In the genomic region with DNA sequence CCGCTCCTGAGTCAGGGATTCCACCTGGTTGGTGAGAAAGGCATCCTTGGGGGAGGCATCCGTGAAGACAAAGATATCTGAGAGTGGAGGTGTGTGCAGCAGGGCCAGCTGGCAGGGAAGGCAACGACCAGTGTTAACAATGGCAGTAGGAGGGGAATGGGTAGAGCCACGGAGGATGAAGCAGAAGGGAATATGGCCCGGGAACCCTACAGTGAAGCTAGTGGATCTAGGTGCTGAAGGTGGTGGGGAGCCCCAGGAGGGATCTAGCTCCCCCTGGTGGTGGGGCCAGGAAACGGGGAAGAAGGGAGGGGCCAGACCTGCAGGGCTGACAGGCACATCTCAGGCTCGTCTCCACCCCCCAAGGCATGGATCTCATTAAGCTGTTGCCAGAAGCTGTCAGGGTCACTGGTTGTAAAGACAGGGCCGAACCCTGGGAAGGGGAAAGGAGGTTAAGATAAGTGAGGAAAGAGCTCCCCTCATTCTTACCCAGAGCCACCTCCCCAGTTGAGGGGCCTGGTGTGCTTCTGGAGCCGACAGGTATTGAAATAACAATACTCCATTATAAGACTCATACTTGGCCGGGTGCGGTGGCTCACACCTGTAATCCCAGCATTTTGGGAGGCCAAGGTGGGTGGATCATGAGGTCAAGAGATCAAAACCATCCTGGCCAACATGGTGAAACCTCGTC, we compare ENCODE assay signal across 8 cellular contexts. TPM values are rescaled to one million over a fixed set of nuclear protein-coding genes. Genes with fewer than 3 reads are reported as not detected.
DNase-seq lines count a peak whose midpoint lies in the region; FAIRE-seq and TF ChIP-seq lines count a peak whose summit lies in the region.

No MANE protein-coding gene starts in this region.

- no peaks in the 10 kb centered on the region for H3K4me1 ChIP-seq in A673 (ENCODE audit: insufficient read depth, low read length, poor library complexity, severe bottlenecking)
- peaks cover 0 to 10% of the 10 kb centered on the region in 2 donors for H3K4me1 ChIP-seq in mucosa of rectum (ENCODE audit: control insufficient read depth in 2 of 2, insufficient read depth in 2 of 2, low read length in 2 of 2)

- TF ChIP-seq CTCF in A673 (conservative IDR thresholded peaks at IDR 0.05; ENCODE audit: low read depth, low read length): peak; percentile 79

- H3K36me3 ChIP-seq in A673 (ENCODE audit: insufficient read depth, low read length, poor library complexity, severe bottlenecking) (no peaks in the 10 kb centered on the region), mucosa of rectum (ENCODE audit: control insufficient read depth in 2 of 2, insufficient read depth in 2 of 2, low read length in 2 of 2) (no peaks in the 10 kb centered on the region)

- H3K9me3 ChIP-seq in A673 (ENCODE audit: low read depth, low read length, poor library complexity, severe bottlenecking) (no peaks in the 10 kb centered on the region), mucosa of rectum (ENCODE audit: control insufficient read depth in 2 of 2, low read length in 2 of 2) (no peaks in the 10 kb centered on the region)

- no peak overlapping the region for H3K27ac ChIP-seq in A673 (ENCODE audit: low read depth, low read length, poor library complexity, severe bottlenecking)
- peak overlapping the region; percentile 65 to 72 for H3K27ac ChIP-seq in mucosa of rectum (ENCODE audit: low read depth in 2 of 2, low read length in 2 of 2)

- H3K27me3 ChIP-seq in A673 (replicated peaks; ENCODE audit: insufficient read depth, low read depth, low read length, poor library complexity): no peaks in the 10 kb centered on the region
- H3K27me3 ChIP-seq in mucosa of rectum (ENCODE audit: control insufficient read depth in 2 of 2, insufficient read depth in 2 of 2, low read length in 2 of 2): no peaks in the 10 kb centered on the region

- CTCF ChIA-PET in A673 (lab: Charles Lee): interaction anchor here (0.6 to 1.3 kb wide), 5 partner anchors 11 to 37 kb away, joined by 3 to 12 read pairs (median 4); a partner anchor contains a TSS

- H3K4me3 ChIP-seq in A673 (ENCODE audit: low read depth, low read length, poor library complexity, severe bottlenecking) (no peak overlapping the region), mucosa of rectum (ENCODE audit: low read length in 2 of 2) (peak overlapping the region in 1 of 2 donors; percentile 3)

- POLR2A ChIA-PET in A673 (lab: Charles Lee; ENCODE audit: low non-redundant PET): interaction anchor here (0.6 kb wide), 1 partner anchor 127 kb away, joined by 3 read pairs; no protein-coding TSS in a partner anchor

- FAIRE-seq in GM19239 (lab: Jason Lieb, UNC): peak; percentile 62

- DNase-seq in A673 (ENCODE audit: low spot score): peak; percentile 63
- DNase-seq in GM19239 (ENCODE audit: insufficient read length, low spot score): peak; percentile 85
- DNase-seq in NCI-H774 (lab: John Stamatoyannopoulos, UW): peak; percentile 34
- DNase-seq in activated CD4-positive, alpha-beta T cell treated with anti-CD3 and anti-CD28 coated beads, Interleukin-2, amount 50 U/mL, for 48 hours: peak; percentile 88 to 92
- peak; percentile 67 for DNase-seq in effector CD8-positive, alpha-beta T cell (lab: John Stamatoyannopoulos, UW)
- DNase-seq in stimulated activated naive CD4-positive, alpha-beta T cell (lab: John Stamatoyannopoulos, UW): peak; percentile 25 to 74 (median 66)
- no peak for DNase-seq in NCI-H187 treated with DMSO at 0.1 percent for 48 hours (lab: John Stamatoyannopoulos, UW)

- no TSS peak for BruUV-seq in A673 (replicated peaks; lab: Mats Ljungman, UMichigan)

- peak overlapping the region in 1 of 2 donors; percentile 46 for H3K9ac ChIP-seq in mucosa of rectum (ENCODE audit: low read depth in 1 of 2, low read length in 2 of 2)

- intact Hi-C loops in A673 (cut with micrococcal nuclease; ENCODE audit: unreplicated experiment): no loop called here

RNA-seq across cellular contexts. Expression of a gene that starts 7.3 kb away (rescaled TPM):
- 2.7 and 2.8 TPM in 2 replicates for total RNA-seq in A673 (2021)

RNA-seq across cellular contexts. Expression of a gene that starts 7.4 kb away (rescaled TPM):
- 9.9 and 19.9 TPM in 2 replicates for total RNA-seq in A673 (2021)

RNA-seq across cellular contexts. Expression of a gene that starts 25.7 kb away (rescaled TPM):
- total RNA-seq in A673 (2021): 233 and 247 TPM in 2 replicates

RNA-seq across cellular contexts. Expression of a gene that starts 30.0 kb away (rescaled TPM):
- 76.4 and 102 TPM in 2 replicates for total RNA-seq in A673 (2021)

RNA-seq across cellular contexts. Expression of a gene that starts 33.5 kb away (rescaled TPM):
- 371 and 431 TPM in 2 replicates for total RNA-seq in A673 (2021)
